Comparison of ENCODE assay signal across 8 cellular contexts in genomic region chr19:47391510-47392223, GRCh38. TPM values are rescaled to one million over a fixed set of nuclear protein-coding genes. Genes with fewer than 3 reads are reported as not detected.
DNase-seq lines count a peak whose midpoint lies in the region; ATAC-seq and TF ChIP-seq lines count a peak whose summit lies in the region.

No MANE protein-coding gene starts in this region.

- POLR2A ChIA-PET in HEK293 (lab: Yijun Ruan, JAX): interaction anchor here (0.6 to 1.2 kb wide), 4 partner anchors 13 to 98 kb away, joined by 3 to 6 read pairs (median 4); partner anchors contain the start of gene DHX34

- H3K9me3 ChIP-seq in HEK293 (ENCODE audit: control insufficient read depth, insufficient read depth, low read depth, low read length): no peaks in the 10 kb centered on the region

- H3K9me3 Mint-ChIP-seq in activated CD8-positive, alpha-beta memory T cell treated with anti-CD3 and anti-CD28 coated beads, Interleukin-2, amount 10 ng/mL, durations not matched to agents 7 days and 5 days (ENCODE audit: low read depth): no peaks in the 10 kb centered on the region

- H3K4me3 ChIP-seq in HEK293 (ENCODE audit: low read depth, low read length): no peak overlapping the region
- H3K4me3 ChIP-seq in epithelial cell of esophagus (ENCODE audit: low read length): no peak overlapping the region

- CTCF ChIA-PET in HEK293 (lab: Yijun Ruan, JAX): interaction anchor here (0.5 to 4.2 kb wide), 48 partner anchors 9 to 996 kb away, joined by 3 to 48 read pairs (median 5); partner anchors contain the start of genes DHX34 and INAFM1
- CTCF ChIA-PET in activated CD8-positive, alpha-beta memory T cell treated with anti-CD3 and anti-CD28 coated beads, Interleukin-2, amount 10 ng/mL, durations not matched to agents 7 days and 5 days (lab: Charles Lee): interaction anchor here (0.6 to 5.2 kb wide), 33 partner anchors 9 to 378 kb away, joined by 3 to 88 read pairs (median 4); partner anchors contain the start of genes C5AR1, DHX34, EHD2 and INAFM1

- H3K4me1 ChIP-seq in HEK293 (ENCODE audit: control insufficient read depth, insufficient read depth, low read length): no peaks in the 10 kb centered on the region

- TF ChIP-seq CTCF in C4-2B (conservative IDR thresholded peaks at IDR 0.05) (peak; percentile 81), HEK293 (tag by site-specific recombination; IDR thresholded peaks at IDR 0.05) (peak; percentile 60; the same call in 1 of the 2 replicates), epithelial cell of esophagus (IDR thresholded peaks at IDR 0.05; ENCODE audit: insufficient read depth, low read depth, low read length, missing control alignments) (peak; percentile 93)

- peaks cover 4% of the 10 kb centered on the region for H3K4me1 Mint-ChIP-seq in activated CD8-positive, alpha-beta memory T cell treated with anti-CD3 and anti-CD28 coated beads, Interleukin-2, amount 10 ng/mL, durations not matched to agents 7 days and 5 days

- H3K36me3 Mint-ChIP-seq in activated CD8-positive, alpha-beta memory T cell treated with anti-CD3 and anti-CD28 coated beads, Interleukin-2, amount 10 ng/mL, durations not matched to agents 7 days and 5 days: no peaks in the 10 kb centered on the region

- H3K27ac ChIP-seq in C4-2B: no peak overlapping the region
- no peak overlapping the region for H3K27ac ChIP-seq in HEK293 (ENCODE audit: extremely low read depth, low read depth, low read length)

- H3K27me3 Mint-ChIP-seq in activated CD8-positive, alpha-beta memory T cell treated with anti-CD3 and anti-CD28 coated beads, Interleukin-2, amount 10 ng/mL, durations not matched to agents 7 days and 5 days: peaks cover 4% of the 10 kb centered on the region

- ATAC-seq in activated CD8-positive, alpha-beta memory T cell treated with anti-CD3 and anti-CD28 coated beads, Interleukin-2, amount 10 ng/mL, durations not matched to agents 7 days and 5 days: peak; percentile 87
- ATAC-seq in GM18873 (IDR thresholded peaks at IDR 0.05; ENCODE audit: low FRiP score, unreplicated experiment): no peak

- no peaks in the 10 kb centered on the region; a peak in 1 of 3 replicates for H3K36me3 ChIP-seq in HEK293 (ENCODE audit: control insufficient read depth in 2 of 2, insufficient read depth in 1 of 2, low read length in 2 of 2)

- DNase-seq in NOMO-1 treated with dmso at 0.1 percent for 144 hours (lab: John Stamatoyannopoulos, UW; ENCODE audit: unreplicated experiment) (peak; percentile 52), epithelial cell of esophagus (ENCODE audit: low read depth) (peak; percentile 73), mucosa of gallbladder (ENCODE audit: low spot score) (peak; percentile 63)
- peak; percentile 87 for DNase-seq in activated CD8-positive, alpha-beta memory T cell treated with anti-CD3 and anti-CD28 coated beads, Interleukin-2, amount 10 ng/mL, durations not matched to agents 7 days and 5 days
- DNase-seq in stimulated activated CD8-positive, alpha-beta memory T cell treated with anti-CD3 and anti-CD28 coated beads, Interleukin-7, amount 100 ng/mL, for 1 hour (ENCODE audit: low read depth in 2 of 2): peak; percentile 56 to 80

- H3K27ac Mint-ChIP-seq in activated CD8-positive, alpha-beta memory T cell treated with anti-CD3 and anti-CD28 coated beads, Interleukin-2, amount 10 ng/mL, durations not matched to agents 7 days and 5 days: no peak overlapping the region

- H3K4me3 Mint-ChIP-seq in activated CD8-positive, alpha-beta memory T cell treated with anti-CD3 and anti-CD28 coated beads, Interleukin-2, amount 10 ng/mL, durations not matched to agents 7 days and 5 days: no peak overlapping the region

TF ChIP-seq in HEK293, 187 proteins besides CTCF, POLR2A, EP300 and RAD21:
- TF ChIP-seq GLI2 (tag by site-specific recombination; IDR thresholded peaks at IDR 0.05; ENCODE audit: borderline replicate concordance, low read depth): no peak
- TF ChIP-seq ZBTB7A (tag by site-specific recombination; IDR thresholded peaks at IDR 0.05; ENCODE audit: low read depth): no peak
- peak; percentile 53; the same call in 1 of the 2 replicates for TF ChIP-seq EGR2 (tag by site-specific recombination; IDR thresholded peaks at IDR 0.05; ENCODE audit: low read depth)
- peak; percentile 38 for TF ChIP-seq ZNF654 (tag by site-specific recombination; IDR thresholded peaks at IDR 0.05; ENCODE audit: low read depth)
- no peak for TF ChIP-seq ZNF26 (tag by site-specific recombination; IDR thresholded peaks at IDR 0.05)
- TF ChIP-seq FEZF1 (tag by site-specific recombination; IDR thresholded peaks at IDR 0.05): no peak
- no peak for TF ChIP-seq ZNF549 (tag by site-specific recombination; IDR thresholded peaks at IDR 0.05)
- peak; percentile 75 for TF ChIP-seq ZNF366 (tag by site-specific recombination; conservative IDR thresholded peaks at IDR 0.05)
- no peak for TF ChIP-seq ZNF398 (tag by site-specific recombination; IDR thresholded peaks at IDR 0.05)
- no peak for TF ChIP-seq ZNF629 (tag by site-specific recombination; IDR thresholded peaks at IDR 0.05)
- no peak for TF ChIP-seq SALL2 (tag by site-specific recombination; IDR thresholded peaks at IDR 0.05; ENCODE audit: borderline replicate concordance)
- no peak for TF ChIP-seq ZNF2 (tag by site-specific recombination; IDR thresholded peaks at IDR 0.05)
- TF ChIP-seq ZNF677 (tag by site-specific recombination; IDR thresholded peaks at IDR 0.05): no peak
- TF ChIP-seq ZBTB1 (tag by site-specific recombination; IDR thresholded peaks at IDR 0.05): no peak
- no peak for TF ChIP-seq ZNF341 (tag by site-specific recombination; IDR thresholded peaks at IDR 0.05; ENCODE audit: low read depth)
- no peak for TF ChIP-seq ZNF791 (tag by site-specific recombination; IDR thresholded peaks at IDR 0.05)
- no peak for TF ChIP-seq ZNF837 (tag by site-specific recombination; IDR thresholded peaks at IDR 0.05)
- no peak for TF ChIP-seq SP2 (tag by site-specific recombination; IDR thresholded peaks at IDR 0.05)
- TF ChIP-seq ZFHX2 (tag by site-specific recombination; conservative IDR thresholded peaks at IDR 0.05): peak; percentile 65; the same call in 1 of the 2 replicates
- no peak for TF ChIP-seq ZNF596 (tag by site-specific recombination; IDR thresholded peaks at IDR 0.05)
TF ChIP-seq in HEK293: peak in this region for 4.

RNA-seq across cellular contexts. Expression of gene MEIS3, which starts 27.7 kb away (rescaled TPM):
- total RNA-seq in activated CD8-positive, alpha-beta memory T cell treated with anti-CD3 and anti-CD28 coated beads, Interleukin-2, amount 10 ng/mL, durations not matched to agents 7 days and 5 days: not detected
- total RNA-seq in mucosa of gallbladder: 5.7 TPM

RNA-seq across cellular contexts. Expression of gene DHX34, which starts 42.6 kb away (rescaled TPM):
- total RNA-seq in activated CD8-positive, alpha-beta memory T cell treated with anti-CD3 and anti-CD28 coated beads, Interleukin-2, amount 10 ng/mL, durations not matched to agents 7 days and 5 days: 10 to 100 TPM; 11.7 to 14.3 TPM
- 19.1 TPM for total RNA-seq in mucosa of gallbladder

RNA-seq across cellular contexts. Expression of gene C5AR2, which starts 59.7 kb away (rescaled TPM):
- total RNA-seq in activated CD8-positive, alpha-beta memory T cell treated with anti-CD3 and anti-CD28 coated beads, Interleukin-2, amount 10 ng/mL, durations not matched to agents 7 days and 5 days: under 1 TPM; 0.07 to 0.29 TPM
- total RNA-seq in mucosa of gallbladder: 1.6 TPM
